Comparison of ENCODE assay signal across 1 cellular context in the genomic region with DNA sequence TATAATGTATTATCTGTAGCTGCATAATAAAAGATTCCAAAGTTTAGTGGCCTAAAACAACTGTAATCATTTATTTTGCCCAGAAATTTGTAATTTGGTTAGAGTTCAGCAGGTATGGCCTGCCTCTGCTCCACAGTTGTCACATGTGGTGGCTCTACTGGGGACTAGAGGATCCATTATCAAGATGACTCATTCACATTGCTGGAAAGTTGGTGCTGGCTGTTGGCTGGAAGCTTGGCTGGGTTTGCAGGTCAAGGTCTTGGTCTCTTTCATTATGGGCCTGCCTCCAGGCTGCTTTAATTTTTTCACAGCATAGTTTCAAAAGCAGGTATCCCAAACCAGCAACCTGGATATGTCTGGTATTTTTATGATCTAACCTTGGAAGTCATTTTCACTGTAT.
TF ChIP-seq lines count a peak whose summit lies in the region.

No MANE protein-coding gene starts in this region.

TF ChIP-seq in HepG2, 621 proteins besides CTCF, POLR2A, EP300 and RAD21 (continued from another document):
- TF ChIP-seq, protein P1, sequence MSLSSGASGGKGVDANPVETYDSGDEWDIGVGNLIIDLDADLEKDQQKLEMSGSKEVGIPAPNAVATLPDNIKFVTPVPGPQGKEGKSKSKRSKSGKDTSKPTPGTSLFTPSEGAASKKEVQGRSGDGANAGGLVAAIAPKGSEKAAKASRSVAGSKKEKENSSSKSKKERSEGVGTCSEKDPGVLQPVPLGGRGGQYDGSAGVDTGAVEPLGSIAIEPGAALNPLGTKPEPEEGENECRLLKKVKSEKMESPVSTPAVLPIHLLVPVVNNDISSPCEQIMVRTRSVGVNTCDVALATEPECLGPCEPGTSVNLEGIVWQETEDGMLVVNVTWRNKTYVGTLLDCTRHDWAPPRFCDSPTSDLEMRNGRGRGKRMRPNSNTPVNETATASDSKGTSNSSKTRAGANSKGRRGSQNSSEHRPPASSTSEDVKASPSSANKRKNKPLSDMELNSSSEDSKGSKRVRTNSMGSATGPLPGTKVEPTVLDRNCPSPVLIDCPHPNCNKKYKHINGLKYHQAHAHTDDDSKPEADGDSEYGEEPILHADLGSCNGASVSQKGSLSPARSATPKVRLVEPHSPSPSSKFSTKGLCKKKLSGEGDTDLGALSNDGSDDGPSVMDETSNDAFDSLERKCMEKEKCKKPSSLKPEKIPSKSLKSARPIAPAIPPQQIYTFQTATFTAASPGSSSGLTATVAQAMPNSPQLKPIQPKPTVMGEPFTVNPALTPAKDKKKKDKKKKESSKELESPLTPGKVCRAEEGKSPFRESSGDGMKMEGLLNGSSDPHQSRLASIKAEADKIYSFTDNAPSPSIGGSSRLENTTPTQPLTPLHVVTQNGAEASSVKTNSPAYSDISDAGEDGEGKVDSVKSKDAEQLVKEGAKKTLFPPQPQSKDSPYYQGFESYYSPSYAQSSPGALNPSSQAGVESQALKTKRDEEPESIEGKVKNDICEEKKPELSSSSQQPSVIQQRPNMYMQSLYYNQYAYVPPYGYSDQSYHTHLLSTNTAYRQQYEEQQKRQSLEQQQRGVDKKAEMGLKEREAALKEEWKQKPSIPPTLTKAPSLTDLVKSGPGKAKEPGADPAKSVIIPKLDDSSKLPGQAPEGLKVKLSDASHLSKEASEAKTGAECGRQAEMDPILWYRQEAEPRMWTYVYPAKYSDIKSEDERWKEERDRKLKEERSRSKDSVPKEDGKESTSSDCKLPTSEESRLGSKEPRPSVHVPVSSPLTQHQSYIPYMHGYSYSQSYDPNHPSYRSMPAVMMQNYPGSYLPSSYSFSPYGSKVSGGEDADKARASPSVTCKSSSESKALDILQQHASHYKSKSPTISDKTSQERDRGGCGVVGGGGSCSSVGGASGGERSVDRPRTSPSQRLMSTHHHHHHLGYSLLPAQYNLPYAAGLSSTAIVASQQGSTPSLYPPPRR (CRISPR knock-in tag; IDR thresholded peaks at IDR 0.05; ENCODE audit: borderline replicate concordance) = no peak
